16 cellular contexts compared by ENCODE assay signal in genomic region chr17:79619636-79620206, GRCh38. TPM values are rescaled to one million over a fixed set of nuclear protein-coding genes. Genes with fewer than 3 reads are reported as not detected.
DNase-seq lines count a peak whose midpoint lies in the region; ATAC-seq and TF ChIP-seq lines count a peak whose summit lies in the region.
"Had no signal": no experiment of that assay in that cellular context is flagged by ENCODE, and none has a peak within 500 bp of the region (broad histone marks: within the 10 kb centered on the region; RNA-seq: fewer than 3 reads in every experiment).

No MANE protein-coding gene starts in this region.

- H3K27ac Mint-ChIP-seq in activated naive CD4-positive, alpha-beta T cell treated with anti-CD3 and anti-CD28 coated beads, Interleukin-2, amount 10 ng/mL, durations not matched to agents 7 days and 5 days: no peak overlapping the region
- peak overlapping the region; percentile 24 to 91 (median 45) for H3K27ac Mint-ChIP-seq in brain
- H3K27ac Mint-ChIP-seq: CD8-positive, alpha-beta T cell; progenitor cell of endocrine pancreas had no signal

- H3K9me3 ChIP-seq in mucosa of descending colon (no peaks in the 10 kb centered on the region), transverse colon (no peaks in the 10 kb centered on the region)

- no peaks in the 10 kb centered on the region for H3K4me1 Mint-ChIP-seq in activated naive CD4-positive, alpha-beta T cell treated with anti-CD3 and anti-CD28 coated beads, Interleukin-2, amount 10 ng/mL, durations not matched to agents 7 days and 5 days
- H3K4me1 Mint-ChIP-seq in brain: peaks cover 45% of the 10 kb centered on the region

- H3K27me3 Mint-ChIP-seq in activated naive CD4-positive, alpha-beta T cell treated with anti-CD3 and anti-CD28 coated beads, Interleukin-2, amount 10 ng/mL, durations not matched to agents 7 days and 5 days: peaks cover 26% of the 10 kb centered on the region
- H3K27me3 Mint-ChIP-seq in brain: peaks cover 27% of the 10 kb centered on the region

- H3K27me3 ChIP-seq in transverse colon: peaks cover 10% of the 10 kb centered on the region

- no peaks in the 10 kb centered on the region for H3K36me3 ChIP-seq in mucosa of descending colon (ENCODE audit: low read depth)
- no peaks in the 10 kb centered on the region for H3K36me3 ChIP-seq in transverse colon

- H3K4me3 ChIP-seq in mucosa of descending colon: no peak overlapping the region
- no peak overlapping the region for H3K4me3 ChIP-seq in transverse colon

- 70 to 89% methylated on average over 2 to 20 of the region's 21 CpGs for WGBS in transverse colon (ENCODE audit: low coverage in 1 of 2), 2 donors

- no peak for TF ChIP-seq POLR2A in transverse colon (IDR thresholded peaks at IDR 0.05)

- H3K9me3 Mint-ChIP-seq in activated naive CD4-positive, alpha-beta T cell treated with anti-CD3 and anti-CD28 coated beads, Interleukin-2, amount 10 ng/mL, durations not matched to agents 7 days and 5 days: peaks cover 11% of the 10 kb centered on the region
- peaks cover 0 to 7% (median 2%) of the 10 kb centered on the region in 5 experiments for H3K9me3 Mint-ChIP-seq in brain
- H3K9me3 Mint-ChIP-seq: CD8-positive, alpha-beta T cell had no signal

- H3K27ac ChIP-seq in transverse colon: no peak overlapping the region
- H3K27ac ChIP-seq: KMS-11 had no signal

- no peaks in the 10 kb centered on the region for H3K36me3 Mint-ChIP-seq in activated naive CD4-positive, alpha-beta T cell treated with anti-CD3 and anti-CD28 coated beads, Interleukin-2, amount 10 ng/mL, durations not matched to agents 7 days and 5 days
- no peaks in the 10 kb centered on the region for H3K36me3 Mint-ChIP-seq in brain
- H3K36me3 Mint-ChIP-seq: CD8-positive, alpha-beta T cell had no signal

- no peaks in the 10 kb centered on the region for H3K4me1 ChIP-seq in mucosa of descending colon (ENCODE audit: low read depth)
- H3K4me1 ChIP-seq in transverse colon: peaks cover 0 to 4% (median 0%) of the 10 kb centered on the region in 4 donors

- H3K4me3 Mint-ChIP-seq in activated naive CD4-positive, alpha-beta T cell treated with anti-CD3 and anti-CD28 coated beads, Interleukin-2, amount 10 ng/mL, durations not matched to agents 7 days and 5 days: no peak overlapping the region
- peak overlapping the region in 2 of 5 experiments; percentile 39 to 66 for H3K4me3 Mint-ChIP-seq in brain
- H3K4me3 Mint-ChIP-seq: CD8-positive, alpha-beta T cell had no signal

- intact Hi-C loops in mucosa of descending colon (cut with DNase I, micrococcal nuclease) (no loop called here), transverse colon (cut with DNase I; ENCODE audit: low total_unique reads) (no loop called here)

- TF ChIP-seq CTCF in brain (conservative IDR thresholded peaks at IDR 0.05): no peak
- TF ChIP-seq CTCF in mucosa of descending colon (IDR thresholded peaks at IDR 0.05): no peak
- TF ChIP-seq CTCF in transverse colon (IDR thresholded peaks at IDR 0.05): no peak

- no peak for TF ChIP-seq EP300 in transverse colon (IDR thresholded peaks at IDR 0.05; ENCODE audit: low read depth)

- in situ Hi-C loops in transverse colon (cut with MboI; ENCODE audit: low pct_ligation_motif_present in 1 of 4, low pct_unique_long_range_greater_than_20kb in 1 of 4, low sequenced_read_pairs in 3 of 4): no loop called here

- ATAC-seq in mucosa of descending colon (no peak), HG02642 (IDR thresholded peaks at IDR 0.05; ENCODE audit: poor library complexity, unreplicated experiment) (no peak)
- ATAC-seq: CD8-positive, alpha-beta T cell; stimulated activated naive CD8-positive, alpha-beta T cell treated with anti-CD3 and anti-CD28 coated beads, Interleukin-15, Interleukin-2, amounts not matched to agents 100 U/mL and 50 U/mL, for 24 hours had no signal

- peak; percentile 4 for DNase-seq in activated naive CD4-positive, alpha-beta T cell treated with anti-CD3 and anti-CD28 coated beads, Interleukin-2, amount 10 ng/mL, durations not matched to agents 7 days and 5 days
- no peak for DNase-seq in activated naive CD4-positive, alpha-beta T cell treated with Interleukin-2 at 50 U/mL for 16 hours
- peak in 2 of 3 donors; percentile 13 to 17 for DNase-seq in mucosa of descending colon
- DNase-seq in transverse colon: peak; percentile 4
- DNase-seq in NCI-H1930 (lab: John Stamatoyannopoulos, UW): no peak
- DNase-seq in NCI-H187 (lab: John Stamatoyannopoulos, UW): no peak
- DNase-seq: CD8-positive, alpha-beta T cell; NCI-H1092 treated with DMSO at 0.1 percent for 48 hours; NCI-H2171 treated with DMSO at 0.1 percent for 48 hours; stimulated activated CD4-positive, alpha-beta T cell treated with anti-CD3 and anti-CD28 coated beads, Interleukin-12 subunit alpha, Interleukin-12 subunit beta, amount 100 ng/mL, for 4 hours; stimulated activated naive CD8-positive, alpha-beta T cell treated with anti-CD3 and anti-CD28 coated beads, Interleukin-15, Interleukin-2, amounts not matched to agents 100 U/mL and 50 U/mL, for 24 hours had no signal

- CTCF ChIA-PET in activated naive CD4-positive, alpha-beta T cell treated with anti-CD3 and anti-CD28 coated beads, Interleukin-2, amount 10 ng/mL, durations not matched to agents 7 days and 5 days (lab: Charles Lee): no interaction called here

RNA-seq across cellular contexts. Expression of gene RBFOX3, which starts 8.9 kb away (rescaled TPM):
- 32.9 TPM for polyA plus RNA-seq in brain (ENCODE audit: insufficient read depth, low read depth, low replicate concordance)
- total RNA-seq in mucosa of descending colon (100 to 1,000 TPM in 1 of 3 donors, 1 to 10 TPM in 1, under 1 TPM in 1; 0.90 to 155 (median 2.4) TPM), transverse colon (10 to 100 TPM in 2 of 4 donors, 1 to 10 TPM in 2; 3.4 to 54.6 (median 7.3) TPM)
- total RNA-seq: CD8-positive, alpha-beta T cell had no signal
- polyA plus RNA-seq: AG04450 had no signal

Comparison
In these comparisons a context has a peak if more than half of its experiments do, and no peak if none do; other contexts are left out.
1. DNase-seq: peak in activated naive CD4-positive, alpha-beta T cell treated with anti-CD3 and anti-CD28 coated beads, Interleukin-2, amount 10 ng/mL, durations not matched to agents 7 days and 5 days (single experiment), mucosa of descending colon (2 of 3) and transverse colon (single experiment); none in activated naive CD4-positive, alpha-beta T cell treated with Interleukin-2 at 50 U/mL for 16 hours (single experiment), NCI-H1930 (0 of 2) and NCI-H187 (0 of 2).